17 cellular contexts compared by ENCODE assay signal in the genomic region with DNA sequence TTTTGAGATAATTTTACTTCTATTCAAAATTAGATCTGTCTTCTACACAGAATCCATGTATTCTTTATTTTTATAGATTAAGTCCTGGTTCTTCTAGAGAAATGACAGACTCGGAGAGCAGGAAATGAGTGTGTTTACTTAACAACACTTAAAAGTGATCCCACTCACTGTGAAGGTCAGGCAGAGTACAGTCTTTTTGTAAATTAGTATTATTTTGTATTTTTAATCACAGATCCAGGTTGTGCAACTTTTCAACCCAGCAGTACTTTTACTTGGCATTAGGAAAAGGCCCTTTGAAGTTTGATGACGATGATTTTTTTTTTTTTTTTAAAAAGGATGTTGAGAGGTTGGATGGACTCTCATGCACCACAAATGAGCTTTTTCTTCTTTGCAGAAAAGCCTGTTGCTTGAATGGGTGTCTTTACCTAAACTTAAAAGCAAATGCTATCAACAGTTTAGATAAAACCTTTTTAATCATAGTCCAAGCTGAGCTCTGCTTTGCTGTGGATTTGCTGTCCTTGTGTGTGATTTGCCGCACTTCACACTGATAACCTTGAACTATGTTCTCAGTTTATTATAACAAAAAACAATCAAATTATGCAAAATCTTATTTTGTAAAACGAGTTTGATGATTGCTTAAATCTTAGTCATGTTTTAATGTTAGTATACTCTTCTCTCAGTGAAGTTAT.
A peak's percentile ranks its signal among the peaks of the same experiment; 100 is the strongest.
DNase-seq lines count a peak whose midpoint lies in the region; ATAC-seq and TF ChIP-seq lines count a peak whose summit lies in the region.
"Had no signal": no experiment of that assay in that cellular context is flagged by ENCODE, and none has a peak within 500 bp of the region (broad histone marks: within the 10 kb centered on the region; RNA-seq: fewer than 3 reads in every experiment).

No MANE protein-coding gene starts in this region.

- H3K27me3 ChIP-seq in SJSA1 (replicated peaks): no peaks in the 10 kb centered on the region
- no peaks in the 10 kb centered on the region for H3K27me3 ChIP-seq in CD8-positive, alpha-beta memory T cell (ENCODE audit: insufficient read depth, low read length, poor library complexity, severe bottlenecking)
- H3K27me3 ChIP-seq: BE2C had no signal

- H3K9me3 ChIP-seq in SJSA1 (replicated peaks): no peaks in the 10 kb centered on the region
- H3K9me3 ChIP-seq in CD8-positive, alpha-beta memory T cell (ENCODE audit: low read length): no peaks in the 10 kb centered on the region
- H3K9me3 ChIP-seq: A549, BE2C had no signal

- H3K4me3 ChIP-seq in SJSA1 (no peak overlapping the region), fibroblast of mammary gland (ENCODE audit: control insufficient read depth, low read depth, low read length) (no peak overlapping the region)
- no peak overlapping the region for H3K4me3 ChIP-seq in CD8-positive, alpha-beta memory T cell (ENCODE audit: low read length)
- H3K4me3 ChIP-seq: A549 had no signal

- no peak overlapping the region for H3K4me3 Mint-ChIP-seq in CD8-positive, alpha-beta memory T cell

- no peak for TF ChIP-seq CTCF in fibroblast of mammary gland (conservative IDR thresholded peaks at IDR 0.05; ENCODE audit: control insufficient read depth, insufficient read depth, low read depth, low read length)
- TF ChIP-seq CTCF in omental fat pad (IDR thresholded peaks at IDR 0.05): no peak

- CTCF ChIA-PET in CD8-positive, alpha-beta memory T cell (lab: Charles Lee): no interaction called here

- peaks cover 27% of the 10 kb centered on the region for H3K4me1 ChIP-seq in SJSA1 (replicated peaks)
- H3K4me1 ChIP-seq in CD8-positive, alpha-beta memory T cell (ENCODE audit: insufficient read depth, low read length): no peaks in the 10 kb centered on the region
- H3K4me1 ChIP-seq: A549, BE2C had no signal

- peak; percentile 50 for ATAC-seq in omental fat pad (ENCODE audit: low FRiP score)
- no peak for ATAC-seq in GM21529 (IDR thresholded peaks at IDR 0.05; ENCODE audit: unreplicated experiment)
- ATAC-seq: A549 had no signal

- peaks cover 0 to 2% of the 10 kb centered on the region in 2 donors for H3K27me3 Mint-ChIP-seq in CD8-positive, alpha-beta memory T cell

- peak overlapping the region; percentile 32 for H3K27ac ChIP-seq in SJSA1
- no peak overlapping the region for H3K27ac ChIP-seq in CD8-positive, alpha-beta memory T cell (ENCODE audit: low read depth, low read length)
- H3K27ac ChIP-seq: A549, KMS-11 had no signal

- no peaks in the 10 kb centered on the region for H3K36me3 ChIP-seq in SJSA1
- no peaks in the 10 kb centered on the region for H3K36me3 ChIP-seq in CD8-positive, alpha-beta memory T cell (ENCODE audit: insufficient read depth, low read length)
- H3K36me3 ChIP-seq: BE2C had no signal

- no peak for DNase-seq in SJSA1 (ENCODE audit: low read depth in 1 of 2, low spot score in 2 of 2)
- peak; percentile 28 for DNase-seq in fibroblast of mammary gland (ENCODE audit: low read depth)
- no peak for DNase-seq in omental fat pad (ENCODE audit: low spot score)
- DNase-seq in smooth muscle cell of the brain vasculature (ENCODE audit: low read depth, low spot score): peak; percentile 55
- no peak for DNase-seq in CD8-positive, alpha-beta memory T cell
- DNase-seq in cerebellar nuclear complex (lab: John Stamatoyannopoulos, UW): no peak
- DNase-seq: BE2C, COR-L47, DMS79, H7, NCI-H1105, NCI-H1694, NCI-H446, NCI-H526 had no signal

- no peaks in the 10 kb centered on the region for H3K36me3 Mint-ChIP-seq in CD8-positive, alpha-beta memory T cell

- H3K9me3 Mint-ChIP-seq in CD8-positive, alpha-beta memory T cell: peaks cover 0 to 7% (median 3%) of the 10 kb centered on the region in 5 donors

- no peak overlapping the region for H3K27ac Mint-ChIP-seq in CD8-positive, alpha-beta memory T cell

- H3K4me1 Mint-ChIP-seq in CD8-positive, alpha-beta memory T cell: no peaks in the 10 kb centered on the region

- POLR2A ChIA-PET in CD8-positive, alpha-beta memory T cell (lab: Charles Lee): no interaction called here

Comparison
In these comparisons a context has a peak if more than half of its experiments do, and no peak if none do; other contexts are left out.
1. DNase-seq: peak in fibroblast of mammary gland (single experiment) and smooth muscle cell of the brain vasculature (single experiment); none in SJSA1 (0 of 2), omental fat pad (single experiment), CD8-positive, alpha-beta memory T cell (0 of 5) and cerebellar nuclear complex (0 of 2).